Comparison of ENCODE assay signal across 2 cellular contexts in the genomic region with DNA sequence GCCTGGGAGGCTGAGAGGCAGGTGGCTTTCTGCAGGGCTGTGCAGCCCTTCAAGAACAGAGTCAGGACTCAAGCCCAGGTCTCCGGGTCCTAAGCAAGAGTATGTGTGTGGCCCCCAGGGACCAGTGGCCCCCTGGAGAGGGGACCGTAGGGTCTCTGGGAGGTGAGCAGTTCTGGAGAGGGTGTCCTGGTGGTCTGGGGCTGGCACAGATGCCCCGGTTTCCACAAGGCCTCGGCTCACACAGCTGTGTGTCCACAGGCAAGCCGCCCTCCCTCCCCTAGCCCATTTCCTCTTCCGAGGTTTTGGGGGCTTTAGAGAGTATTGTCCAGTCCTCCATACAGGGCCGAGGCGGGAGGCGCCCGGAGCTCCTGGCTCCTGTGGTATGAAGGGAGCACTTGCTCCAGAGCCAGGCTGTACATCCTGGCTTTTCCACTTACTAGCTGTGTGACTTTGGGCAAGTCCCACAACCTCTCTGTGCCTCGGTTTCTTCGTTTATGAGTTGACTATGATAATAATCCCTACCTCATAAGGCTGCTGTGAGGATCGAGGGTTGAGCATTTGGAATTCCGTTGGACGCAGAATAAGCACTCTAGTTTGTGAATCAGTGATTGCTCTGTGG.
TF ChIP-seq lines count a peak whose summit lies in the region.

No MANE protein-coding gene starts in this region.

TF ChIP-seq in A549, 52 proteins besides CTCF, POLR2A, EP300 and RAD21:
- TF ChIP-seq ZFP36 (IDR thresholded peaks at IDR 0.05; ENCODE audit: borderline replicate concordance, partially characterized antibody) (peak; percentile 27), RFX5 (IDR thresholded peaks at IDR 0.05) (no peak)

TF ChIP-seq in IMR-90, 13 proteins besides CTCF, POLR2A, EP300 and RAD21:
- no peak for TF ChIP-seq CHD1 (IDR thresholded peaks at IDR 0.05; ENCODE audit: low read depth, low read length)
- no peak for TF ChIP-seq FOS (IDR thresholded peaks at IDR 0.05; ENCODE audit: low read depth, low read length)
- no peak for TF ChIP-seq CEBPB (IDR thresholded peaks at IDR 0.05; ENCODE audit: low read depth, low read length)
- TF ChIP-seq MAFK (IDR thresholded peaks at IDR 0.05; ENCODE audit: low read depth, low read length): no peak
TF ChIP-seq in IMR-90: peak in this region for 0.
